ENCODE assay signal across 1 cellular context in the genomic region with DNA sequence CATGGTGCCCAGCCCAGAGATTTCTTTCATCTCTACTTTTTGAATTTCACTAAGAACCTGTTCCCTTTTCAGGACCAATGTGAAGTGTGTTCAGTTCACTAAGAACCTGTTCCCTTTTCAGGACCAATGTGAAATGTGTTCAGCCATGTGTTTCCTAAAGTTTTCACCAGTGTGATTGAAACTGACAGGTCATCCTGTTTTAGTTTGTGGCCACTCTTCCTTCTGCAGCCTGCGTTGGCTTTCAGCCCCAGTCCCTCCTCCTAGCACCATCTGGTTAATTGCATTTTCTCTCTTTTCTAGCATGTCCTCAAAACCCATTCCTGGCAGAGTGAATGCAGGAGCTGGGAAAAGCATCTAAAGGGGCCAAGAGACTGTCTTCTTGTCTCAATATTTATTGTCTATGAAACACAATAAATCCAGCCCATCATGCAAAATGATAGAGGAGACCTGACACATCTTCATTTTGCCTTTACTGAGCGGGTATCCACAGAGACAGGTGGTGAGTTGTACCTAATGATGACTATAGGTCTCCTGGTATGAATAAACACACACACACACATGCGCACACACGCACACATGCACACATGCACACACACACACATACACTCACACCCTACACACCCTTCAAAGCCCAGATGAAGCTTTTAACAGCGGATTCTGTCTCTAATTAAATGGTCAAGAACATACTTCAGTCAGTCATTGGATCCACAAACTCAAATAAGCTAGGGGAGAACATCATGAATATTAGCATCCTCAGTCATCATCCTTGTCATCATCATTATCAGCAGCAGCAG.
TF ChIP-seq lines count a peak whose summit lies in the region.

No MANE protein-coding gene starts in this region.

TF ChIP-seq in GM12878, 131 proteins besides CTCF, POLR2A, EP300 and RAD21:
- no peak for TF ChIP-seq CHD2 (IDR thresholded peaks at IDR 0.05; ENCODE audit: borderline replicate concordance, low read depth, low read length)
- no peak for TF ChIP-seq TCF7 (IDR thresholded peaks at IDR 0.05; ENCODE audit: borderline replicate concordance)
- TF ChIP-seq ESRRA (IDR thresholded peaks at IDR 0.05; ENCODE audit: low read length), result no peak
- no peak for TF ChIP-seq ZNF24 (IDR thresholded peaks at IDR 0.05)
- TF ChIP-seq ETV6 (conservative IDR thresholded peaks at IDR 0.05 in 1 of 2, IDR thresholded peaks at IDR 0.05 in 1 of 2; ENCODE audit: borderline replicate concordance in 1 of 2, low read depth in 1 of 2), result no peak
- TF ChIP-seq BACH1 (IDR thresholded peaks at IDR 0.05; ENCODE audit: borderline replicate concordance), result no peak
- no peak for TF ChIP-seq TBL1XR1 (IDR thresholded peaks at IDR 0.05; ENCODE audit: low read depth, low read length)
- TF ChIP-seq KAT2A (conservative IDR thresholded peaks at IDR 0.05; ENCODE audit: control insufficient read depth, low read depth, low read length), result no peak
- TF ChIP-seq NFXL1 (IDR thresholded peaks at IDR 0.05; ENCODE audit: borderline replicate concordance), result no peak
- TF ChIP-seq SRF (IDR thresholded peaks at IDR 0.05; ENCODE audit: low read depth in 2 of 2, low read length in 2 of 2), result no peak
- TF ChIP-seq RBBP5 (conservative IDR thresholded peaks at IDR 0.05), result no peak
- TF ChIP-seq, protein P1, sequence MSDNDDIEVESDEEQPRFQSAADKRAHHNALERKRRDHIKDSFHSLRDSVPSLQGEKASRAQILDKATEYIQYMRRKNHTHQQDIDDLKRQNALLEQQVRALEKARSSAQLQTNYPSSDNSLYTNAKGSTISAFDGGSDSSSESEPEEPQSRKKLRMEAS (IDR thresholded peaks at IDR 0.05; ENCODE audit: low read depth, low read length), result no peak
- TF ChIP-seq MYC (IDR thresholded peaks at IDR 0.05; ENCODE audit: insufficient read depth, insufficient read length, insufficient replicate concordance, low read length, severe bottlenecking), result no peak
- no peak for TF ChIP-seq SREBF1 (IDR thresholded peaks at IDR 0.05; ENCODE audit: low read length)
- no peak for TF ChIP-seq CHD4 (IDR thresholded peaks at IDR 0.05)
- TF ChIP-seq MEF2B (IDR thresholded peaks at IDR 0.05; ENCODE audit: partially characterized antibody, poor library complexity, severe bottlenecking), result no peak
TF ChIP-seq in GM12878: peak in this region for 0.
